ENCODE assay signal across 27 cellular contexts in genomic region chr4:16754104-16754503, GRCh38.
"Had no signal": no experiment of that assay in that cellular context is flagged by ENCODE, and none has a peak within 500 bp of the region (broad histone marks: within the 10 kb centered on the region; RNA-seq: fewer than 3 reads in every experiment).

No MANE protein-coding gene starts in this region.

- H3K36me3 Mint-ChIP-seq: naive thymus-derived CD4-positive, alpha-beta T cell; natural killer cell treated with Interleukin-12 subunit alpha and Interleukin-12 subunit beta and Interleukin-15 and Interleukin-18, amount 100 ng/mL, for 72 hours; stimulated activated effector memory CD8-positive, alpha-beta T cell treated with anti-CD3 and anti-CD28 coated beads, Interleukin-12 subunit alpha, Interleukin-12 subunit beta, amount 100 ng/mL, for 72 hours; stimulated activated naive B cell treated with anti-CD40 and anti-IgM and Interleukin-4, amounts not matched to agents 10 μg/mL and 1 μg/mL and 100 μg/mL, for 72 hours had no signal

- H3K79me2 ChIP-seq: parathyroid adenoma had no signal

- DNase-seq: naive thymus-derived CD4-positive, alpha-beta T cell; occipital lobe; ovary; posterior cingulate gyrus; psoas muscle; right cardiac atrium; right lobe of liver; sigmoid colon; small intestine; stimulated activated CD4-positive, alpha-beta T cell treated with anti-CD3 and anti-CD28 coated beads, Interleukin-15, amount 100 ng/mL, for 24 hours; stimulated activated CD4-positive, alpha-beta T cell treated with anti-CD3 and anti-CD28 coated beads, Interleukin-2, amount 100 ng/mL, for 24 hours; stimulated activated CD4-positive, alpha-beta T cell treated with anti-CD3 and anti-CD28 coated beads, Interleukin-2, amount 100 ng/mL, for 48 hours; stimulated activated CD4-positive, alpha-beta T cell treated with anti-CD3 and anti-CD28 coated beads, Interleukin-4, amount 100 ng/mL, for 24 hours; stimulated activated naive B cell treated with anti-CD40 and anti-IgM and Interleukin-4, amounts not matched to agents 10 μg/mL and 1 μg/mL and 100 μg/mL, for 72 hours; stimulated activated naive CD4-positive, alpha-beta T cell treated with Interleukin-2 at 50 U/mL for 16 hours; stomach; thyroid gland; upper lobe of right lung; uterus had no signal

- H3K4me2 ChIP-seq: neural progenitor cell had no signal

- H3K4me3 Mint-ChIP-seq: naive thymus-derived CD4-positive, alpha-beta T cell; natural killer cell treated with Interleukin-12 subunit alpha and Interleukin-12 subunit beta and Interleukin-15 and Interleukin-18, amount 100 ng/mL, for 72 hours; neural progenitor cell; stimulated activated effector memory CD8-positive, alpha-beta T cell treated with anti-CD3 and anti-CD28 coated beads, Interleukin-12 subunit alpha, Interleukin-12 subunit beta, amount 100 ng/mL, for 72 hours; stimulated activated naive B cell treated with anti-CD40 and anti-IgM and Interleukin-4, amounts not matched to agents 10 μg/mL and 1 μg/mL and 100 μg/mL, for 72 hours; stimulated activated naive CD8-positive, alpha-beta T cell treated with anti-CD3 and anti-CD28 coated beads, Interleukin-15, Interleukin-2, amounts not matched to agents 100 ng/mL and 50 ng/mL, for 24 hours; type B pancreatic cell had no signal

- ATAC-seq: naive thymus-derived CD4-positive, alpha-beta T cell; natural killer cell treated with Interleukin-12 subunit alpha and Interleukin-12 subunit beta and Interleukin-15 and Interleukin-18, amount 100 ng/mL, for 72 hours; psoas muscle; right cardiac atrium; right lobe of liver; stimulated activated effector memory CD8-positive, alpha-beta T cell treated with anti-CD3 and anti-CD28 coated beads, Interleukin-12 subunit alpha, Interleukin-12 subunit beta, amount 100 ng/mL, for 72 hours; stimulated activated naive B cell treated with anti-CD40 and anti-IgM and Interleukin-4, amounts not matched to agents 10 μg/mL and 1 μg/mL and 100 μg/mL, for 72 hours; upper lobe of right lung had no signal

- H3K4me1 Mint-ChIP-seq: naive thymus-derived CD4-positive, alpha-beta T cell; stimulated activated effector memory CD8-positive, alpha-beta T cell treated with anti-CD3 and anti-CD28 coated beads, Interleukin-12 subunit alpha, Interleukin-12 subunit beta, amount 100 ng/mL, for 72 hours; stimulated activated naive B cell treated with anti-CD40 and anti-IgM and Interleukin-4, amounts not matched to agents 10 μg/mL and 1 μg/mL and 100 μg/mL, for 72 hours had no signal

- H3K9me3 Mint-ChIP-seq: natural killer cell treated with Interleukin-12 subunit alpha and Interleukin-12 subunit beta and Interleukin-15 and Interleukin-18, amount 100 ng/mL, for 72 hours; neural progenitor cell; stimulated activated effector memory CD8-positive, alpha-beta T cell treated with anti-CD3 and anti-CD28 coated beads, Interleukin-12 subunit alpha, Interleukin-12 subunit beta, amount 100 ng/mL, for 72 hours; stimulated activated naive B cell treated with anti-CD40 and anti-IgM and Interleukin-4, amounts not matched to agents 10 μg/mL and 1 μg/mL and 100 μg/mL, for 72 hours; stimulated activated naive CD8-positive, alpha-beta T cell treated with anti-CD3 and anti-CD28 coated beads, Interleukin-15, Interleukin-2, amounts not matched to agents 100 ng/mL and 50 ng/mL, for 24 hours; type B pancreatic cell had no signal

- H3K9me3 ChIP-seq: ovary, psoas muscle, right lobe of liver, sigmoid colon, stomach, thoracic aorta, thyroid gland, tibial nerve, upper lobe of right lung, uterus had no signal

- H3K27me3 ChIP-seq: neural progenitor cell, ovary, right lobe of liver, sigmoid colon, stomach, thyroid gland, tibial nerve, upper lobe of right lung, uterus had no signal

- H3K27ac ChIP-seq: neural progenitor cell, ovary, parathyroid adenoma, psoas muscle, right lobe of liver, sigmoid colon, stomach, thoracic aorta, thyroid gland, tibial nerve, upper lobe of right lung had no signal

- H3K4me1 ChIP-seq: neural progenitor cell, parathyroid adenoma, psoas muscle, right lobe of liver, sigmoid colon, stomach, thyroid gland, tibial nerve, upper lobe of right lung had no signal

- H3K9ac ChIP-seq: neural progenitor cell, parathyroid adenoma had no signal

- H2AFZ ChIP-seq: neural progenitor cell, parathyroid adenoma had no signal

- H3K27me3 Mint-ChIP-seq: natural killer cell treated with Interleukin-12 subunit alpha and Interleukin-12 subunit beta and Interleukin-15 and Interleukin-18, amount 100 ng/mL, for 72 hours; stimulated activated naive CD8-positive, alpha-beta T cell treated with anti-CD3 and anti-CD28 coated beads, Interleukin-15, Interleukin-2, amounts not matched to agents 100 ng/mL and 50 ng/mL, for 24 hours had no signal

- H3K27ac Mint-ChIP-seq: naive thymus-derived CD4-positive, alpha-beta T cell; natural killer cell treated with Interleukin-12 subunit alpha and Interleukin-12 subunit beta and Interleukin-15 and Interleukin-18, amount 100 ng/mL, for 72 hours; neural progenitor cell; stimulated activated effector memory CD8-positive, alpha-beta T cell treated with anti-CD3 and anti-CD28 coated beads, Interleukin-12 subunit alpha, Interleukin-12 subunit beta, amount 100 ng/mL, for 72 hours; stimulated activated naive B cell treated with anti-CD40 and anti-IgM and Interleukin-4, amounts not matched to agents 10 μg/mL and 1 μg/mL and 100 μg/mL, for 72 hours; stimulated activated naive CD8-positive, alpha-beta T cell treated with anti-CD3 and anti-CD28 coated beads, Interleukin-15, Interleukin-2, amounts not matched to agents 100 ng/mL and 50 ng/mL, for 24 hours; type B pancreatic cell had no signal
